ENCODE assay signal across 8 cellular contexts in genomic region chr12:92145481-92145730, GRCh38. TPM values are rescaled to one million over a fixed set of nuclear protein-coding genes. Genes with fewer than 3 reads are reported as not detected.
DNase-seq lines count a peak whose midpoint lies in the region; ATAC-seq and TF ChIP-seq lines count a peak whose summit lies in the region.

No MANE protein-coding gene starts in this region.

- no peak for TF ChIP-seq POLR2A in sigmoid colon (IDR thresholded peaks at IDR 0.05)

- TF ChIP-seq CTCF in C4-2B (conservative IDR thresholded peaks at IDR 0.05), result no peak
- no peak for TF ChIP-seq CTCF in HFFc6 (IDR thresholded peaks at IDR 0.05)
- no peak for TF ChIP-seq CTCF in activated B cell treated with CpG ODN at 0.5 μM for 24 hours (IDR thresholded peaks at IDR 0.05)
- no peak for TF ChIP-seq CTCF in glutamatergic neuron (IDR thresholded peaks at IDR 0.05; ENCODE audit: partially characterized antibody, unreplicated experiment)
- no peak for TF ChIP-seq CTCF in sigmoid colon (IDR thresholded peaks at IDR 0.05)

- intact Hi-C loops in activated B cell treated with CpG ODN at 0.5 μM for 24 hours (cut with micrococcal nuclease), result loop anchor here (1.0 to 10.0 kb wide), 6 partner anchors 42 to 1299 kb away; partner anchors contain the start of gene UBE2N
- intact Hi-C loops in sigmoid colon (cut with DNase I), result loop anchor here (2.0 to 10.0 kb wide), 6 partner anchors 77 to 568 kb away; no protein-coding TSS in a partner anchor

- no peak for DNase-seq in HFFc6
- DNase-seq in activated B cell treated with CpG ODN at 0.5 μM for 24 hours, result peak; percentile 56
- DNase-seq in glutamatergic neuron, result no peak
- no peak for DNase-seq in sigmoid colon
- DNase-seq in OCI-M1 (lab: John Stamatoyannopoulos, UW), result no peak
- DNase-seq in EL, result no peak

- no peak for TF ChIP-seq EP300 in sigmoid colon (IDR thresholded peaks at IDR 0.05)

- H3K9me3 ChIP-seq in sigmoid colon, result no peaks in the 10 kb centered on the region

- ATAC-seq in activated B cell treated with CpG ODN at 0.5 μM for 24 hours (ENCODE audit: low read depth), result peak; percentile 5
- ATAC-seq in HG03521 (IDR thresholded peaks at IDR 0.05; ENCODE audit: unreplicated experiment), result no peak

- peak overlapping the region; percentile 90 to 99 (median 96) for H3K4me3 ChIP-seq in sigmoid colon

- H3K27me3 ChIP-seq in sigmoid colon, result no peaks in the 10 kb centered on the region

- peaks cover 0 to 13% (median 5%) of the 10 kb centered on the region in 4 donors for H3K4me1 ChIP-seq in sigmoid colon

- peak overlapping the region; percentile 97 for H3K27ac Mint-ChIP-seq in HFFc6
- peak overlapping the region; percentile 99 for H3K27ac Mint-ChIP-seq in activated B cell treated with CpG ODN at 0.5 μM for 24 hours
- H3K27ac Mint-ChIP-seq in glutamatergic neuron (ENCODE audit: unreplicated experiment), result peak overlapping the region; percentile 100

- peaks cover 0 to 21% (median 6%) of the 10 kb centered on the region in 4 donors for H3K36me3 ChIP-seq in sigmoid colon

- H3K9me3 Mint-ChIP-seq in HFFc6 (peaks cover 5% of the 10 kb centered on the region; the same call in 1 of the 2 replicates), activated B cell treated with CpG ODN at 0.5 μM for 24 hours (no peaks in the 10 kb centered on the region), glutamatergic neuron (ENCODE audit: unreplicated experiment) (peaks cover 24% of the 10 kb centered on the region)

- H3K27ac ChIP-seq in C4-2B (peak overlapping the region; percentile 97), sigmoid colon (peak overlapping the region; percentile 98 to 99 (median 99))

- H3K4me1 Mint-ChIP-seq in HFFc6 (ENCODE audit: low read depth) (peaks cover 42% of the 10 kb centered on the region), activated B cell treated with CpG ODN at 0.5 μM for 24 hours (peaks cover 36% of the 10 kb centered on the region), glutamatergic neuron (ENCODE audit: low read depth, unreplicated experiment) (peaks cover 11% of the 10 kb centered on the region)

- H3K27me3 Mint-ChIP-seq in HFFc6 (ENCODE audit: insufficient read depth), result peaks cover 11% of the 10 kb centered on the region
- H3K27me3 Mint-ChIP-seq in activated B cell treated with CpG ODN at 0.5 μM for 24 hours, result no peaks in the 10 kb centered on the region
- H3K27me3 Mint-ChIP-seq in glutamatergic neuron (ENCODE audit: unreplicated experiment), result peaks cover 15% of the 10 kb centered on the region

- H3K4me3 Mint-ChIP-seq in HFFc6 (peak overlapping the region; percentile 99), activated B cell treated with CpG ODN at 0.5 μM for 24 hours (peak overlapping the region; percentile 98), glutamatergic neuron (ENCODE audit: unreplicated experiment) (peak overlapping the region; percentile 96)

- CTCF ChIA-PET in activated B cell treated with CpG ODN at 0.5 μM for 24 hours (lab: Charles Lee), result interaction anchor here (0.7 to 5.1 kb wide), 24 partner anchors 11 to 783 kb away, joined by 3 to 36 read pairs (median 4); no protein-coding TSS in a partner anchor

- peaks cover 45% of the 10 kb centered on the region for H3K36me3 Mint-ChIP-seq in HFFc6 (ENCODE audit: low read depth)
- peaks cover 81% of the 10 kb centered on the region for H3K36me3 Mint-ChIP-seq in activated B cell treated with CpG ODN at 0.5 μM for 24 hours (ENCODE audit: low read depth)
- no peaks in the 10 kb centered on the region for H3K36me3 Mint-ChIP-seq in glutamatergic neuron (ENCODE audit: unreplicated experiment)

- POLR2A ChIA-PET in activated B cell treated with CpG ODN at 0.5 μM for 24 hours (lab: Charles Lee), result interaction anchor here (0.6 to 11.0 kb wide), 104 partner anchors 11 to 782 kb away, joined by 3 to 607 read pairs (median 6); partner anchors contain the start of gene PLEKHG7

- 0 to 1% methylated on average over 28 of the region's 28 CpGs for WGBS in sigmoid colon, 2 donors

RNA-seq across cellular contexts. Expression of gene BTG1, which starts 0.2 kb away (rescaled TPM):
- total RNA-seq in HFFc6 (2021; fragmentation: NEBNext Ultra II Directional; extraction: Animal tissue kit (Norgen Biotek cat#: 25700)), result 10 to 100 TPM; 38.7 to 49.9 (median 45.3) TPM
- total RNA-seq in activated B cell treated with CpG ODN at 0.5 μM for 24 hours (423 and 429 TPM in 2 replicates), glutamatergic neuron (ENCODE audit: unreplicated experiment) (72.2 TPM), sigmoid colon (10 to 100 TPM; 41.0 to 62.9 (median 49.5) TPM)
- 10 to 100 TPM; 51.7 to 82.3 (median 57.3) TPM for polyA plus RNA-seq in sigmoid colon
